Comparison of ENCODE assay signal across 15 cellular contexts in genomic region chr7:133602291-133602690, GRCh38.
A peak's percentile ranks its signal among the peaks of the same experiment; 100 is the strongest.
DNase-seq lines count a peak whose midpoint lies in the region; ATAC-seq and TF ChIP-seq lines count a peak whose summit lies in the region.
"Had no signal": no experiment of that assay in that cellular context is flagged by ENCODE, and none has a peak within 500 bp of the region (broad histone marks: within the 10 kb centered on the region; RNA-seq: fewer than 3 reads in every experiment).

No MANE protein-coding gene starts in this region.

- H3K27ac Mint-ChIP-seq in nephron progenitor cell: peak overlapping the region; percentile 52
- H3K27ac Mint-ChIP-seq: memory B cell had no signal

- ATAC-seq in GM19463 (IDR thresholded peaks at IDR 0.05; ENCODE audit: unreplicated experiment): no peak

- no peak overlapping the region for H3K4ac ChIP-seq in neuronal stem cell (ENCODE audit: low read length)

- no peak overlapping the region for H3K4me3 ChIP-seq in GM23248
- H3K4me3 ChIP-seq in neuronal stem cell (ENCODE audit: low read length in 2 of 2): no peak overlapping the region
- H3K4me3 ChIP-seq: sigmoid colon, vagina had no signal

- no peaks in the 10 kb centered on the region for H3K9me3 ChIP-seq in GM23248 (ENCODE audit: low read depth)
- H3K9me3 ChIP-seq in neuronal stem cell (replicated peaks in 1 of 2; ENCODE audit: control insufficient read depth in 2 of 2, insufficient read depth in 1 of 2, low read depth in 1 of 2, low read length in 2 of 2): no peaks in the 10 kb centered on the region
- H3K9me3 ChIP-seq: sigmoid colon, vagina had no signal

- no peak overlapping the region for H3K23ac ChIP-seq in neuronal stem cell (ENCODE audit: low read depth, low read length, poor library complexity)

- no peaks in the 10 kb centered on the region for H3K9me3 Mint-ChIP-seq in nephron progenitor cell
- H3K9me3 Mint-ChIP-seq: memory B cell had no signal

- no peaks in the 10 kb centered on the region for H3F3A ChIP-seq in GM23248 (ENCODE audit: insufficient read depth)

- no peaks in the 10 kb centered on the region for H4K20me1 ChIP-seq in GM23248 (ENCODE audit: insufficient read depth)

- H3K4me3 Mint-ChIP-seq in nephron progenitor cell: no peak overlapping the region
- H3K4me3 Mint-ChIP-seq: memory B cell had no signal

- no peaks in the 10 kb centered on the region for H3K79me2 ChIP-seq in GM23248 (ENCODE audit: insufficient read depth)

- no peak overlapping the region for H3K18ac ChIP-seq in neuronal stem cell (ENCODE audit: low read length)

- 60 to 62% methylated on average over 4 of the region's 4 CpGs for WGBS in GM23248 (ENCODE audit: low coverage in 1 of 2, low lambda C conversion rate in 2 of 2, missing lambda C conversion rate in 2 of 2), 2 experiments
- no CpG with 5 or more reads among the region's 4 CpGs for WGBS in neuronal stem cell (ENCODE audit: extremely low coverage in 2 of 2, insufficient read length in 2 of 2, insufficient replicate concordance in 1 of 2), 2 donors

- H3K9me2 ChIP-seq in GM23248 (ENCODE audit: insufficient read depth): no peaks in the 10 kb centered on the region

- H3K27ac ChIP-seq in GM23248: no peak overlapping the region
- no peak overlapping the region for H3K27ac ChIP-seq in neuronal stem cell (replicated peaks; ENCODE audit: low read length)
- H3K27ac ChIP-seq: sigmoid colon, vagina had no signal

- H3K4me2 ChIP-seq in GM23248 (ENCODE audit: unreplicated experiment) (no peak overlapping the region), neuronal stem cell (ENCODE audit: insufficient read depth, low read length, poor library complexity, severe bottlenecking) (no peak overlapping the region)

- no peak overlapping the region for H2BK15ac ChIP-seq in neuronal stem cell (ENCODE audit: low read length)

- H2BK120ac ChIP-seq in neuronal stem cell (ENCODE audit: low read depth, low read length): no peak overlapping the region

- no peaks in the 10 kb centered on the region for H3K36me3 Mint-ChIP-seq in nephron progenitor cell (ENCODE audit: low read depth)

- no peak overlapping the region for H2BK5ac ChIP-seq in neuronal stem cell (ENCODE audit: low read length)

- no peak for TF ChIP-seq CTCF in nephron progenitor cell (IDR thresholded peaks at IDR 0.05)

- no peak overlapping the region for H4K91ac ChIP-seq in neuronal stem cell (ENCODE audit: low read depth, low read length, poor library complexity)

- peak; percentile 72 for DNase-seq in GM23248
- DNase-seq in NCI-H2196 (lab: John Stamatoyannopoulos, UW; ENCODE audit: unreplicated experiment): peak; percentile 26
- peak; percentile 67 for DNase-seq in cerebellar cortex (ENCODE audit: low spot score)
- no peak for DNase-seq in nephron progenitor cell
- DNase-seq in neuronal stem cell (ENCODE audit: low spot score): no peak
- no peak for DNase-seq in germinal center (ENCODE audit: low spot score)
- no peak for DNase-seq in NCI-H1930 (lab: John Stamatoyannopoulos, UW)
- DNase-seq: activated CD4-positive, CD25-positive, alpha-beta regulatory T cell; activated T-cell treated with anti-CD3 and anti-CD28 coated beads, Interleukin-2, amount 50 U/mL, for 48 hours; central memory CD4-positive, alpha-beta T cell; NCI-H1105 treated with DMSO at 0.1 percent for 48 hours; sigmoid colon had no signal

- in situ Hi-C loops in GM23248 (cut with MboI): no loop called here

- no peak overlapping the region for H3K9ac ChIP-seq in GM23248
- H3K9ac ChIP-seq in neuronal stem cell (ENCODE audit: low read depth, low read length, poor library complexity): no peak overlapping the region

- peaks cover 2% of the 10 kb centered on the region for H3K27me3 Mint-ChIP-seq in nephron progenitor cell (ENCODE audit: low read depth, poor library complexity)
- H3K27me3 Mint-ChIP-seq: memory B cell had no signal

- H3K4me1 Mint-ChIP-seq in nephron progenitor cell: peaks cover 22% of the 10 kb centered on the region

- no peak overlapping the region for H3K14ac ChIP-seq in neuronal stem cell (ENCODE audit: low read length)

- H3K36me3 ChIP-seq in GM23248 (ENCODE audit: low read depth) (no peaks in the 10 kb centered on the region), neuronal stem cell (replicated peaks in 1 of 2; ENCODE audit: control insufficient read depth in 2 of 2, insufficient read depth in 2 of 2, low read length in 2 of 2) (no peaks in the 10 kb centered on the region)
- H3K36me3 ChIP-seq: sigmoid colon, vagina had no signal

- no peak overlapping the region for H4K8ac ChIP-seq in neuronal stem cell (ENCODE audit: low read depth, low read length)

- no peak overlapping the region for H2AK5ac ChIP-seq in neuronal stem cell (ENCODE audit: low read depth, low read length)

- no peak overlapping the region for H2AFZ ChIP-seq in GM23248
- no peak overlapping the region for H2AFZ ChIP-seq in neuronal stem cell (ENCODE audit: low read length)

- H3K79me1 ChIP-seq in neuronal stem cell (ENCODE audit: low read depth, low read length): no peaks in the 10 kb centered on the region

- H3K4me1 ChIP-seq in GM23248 (ENCODE audit: insufficient read depth) (peaks cover 8% of the 10 kb centered on the region), neuronal stem cell (ENCODE audit: control insufficient read depth in 2 of 2, insufficient read depth in 1 of 2, low read depth in 1 of 2, low read length in 2 of 2) (no peaks in the 10 kb centered on the region)
- H3K4me1 ChIP-seq: sigmoid colon, vagina had no signal

- H3K27me3 ChIP-seq in GM23248 (replicated peaks; ENCODE audit: insufficient read depth): no peaks in the 10 kb centered on the region
- H3K27me3 ChIP-seq in neuronal stem cell (ENCODE audit: control insufficient read depth in 3 of 3, insufficient read depth in 3 of 3, low read depth in 1 of 3, low read length in 3 of 3): no peaks in the 10 kb centered on the region
- H3K27me3 ChIP-seq: sigmoid colon, vagina had no signal

- no peak overlapping the region for H2BK12ac ChIP-seq in neuronal stem cell (ENCODE audit: low read length)

Comparison
In these comparisons a context has a peak if more than half of its experiments do, and no peak if none do; other contexts are left out.
1. DNase-seq: peak in GM23248 (single experiment), NCI-H2196 (single experiment) and cerebellar cortex (single experiment); none in nephron progenitor cell (single experiment), neuronal stem cell (single experiment), germinal center (single experiment) and NCI-H1930 (0 of 2).